ENCODE assay signal across 8 cellular contexts in the genomic region with DNA sequence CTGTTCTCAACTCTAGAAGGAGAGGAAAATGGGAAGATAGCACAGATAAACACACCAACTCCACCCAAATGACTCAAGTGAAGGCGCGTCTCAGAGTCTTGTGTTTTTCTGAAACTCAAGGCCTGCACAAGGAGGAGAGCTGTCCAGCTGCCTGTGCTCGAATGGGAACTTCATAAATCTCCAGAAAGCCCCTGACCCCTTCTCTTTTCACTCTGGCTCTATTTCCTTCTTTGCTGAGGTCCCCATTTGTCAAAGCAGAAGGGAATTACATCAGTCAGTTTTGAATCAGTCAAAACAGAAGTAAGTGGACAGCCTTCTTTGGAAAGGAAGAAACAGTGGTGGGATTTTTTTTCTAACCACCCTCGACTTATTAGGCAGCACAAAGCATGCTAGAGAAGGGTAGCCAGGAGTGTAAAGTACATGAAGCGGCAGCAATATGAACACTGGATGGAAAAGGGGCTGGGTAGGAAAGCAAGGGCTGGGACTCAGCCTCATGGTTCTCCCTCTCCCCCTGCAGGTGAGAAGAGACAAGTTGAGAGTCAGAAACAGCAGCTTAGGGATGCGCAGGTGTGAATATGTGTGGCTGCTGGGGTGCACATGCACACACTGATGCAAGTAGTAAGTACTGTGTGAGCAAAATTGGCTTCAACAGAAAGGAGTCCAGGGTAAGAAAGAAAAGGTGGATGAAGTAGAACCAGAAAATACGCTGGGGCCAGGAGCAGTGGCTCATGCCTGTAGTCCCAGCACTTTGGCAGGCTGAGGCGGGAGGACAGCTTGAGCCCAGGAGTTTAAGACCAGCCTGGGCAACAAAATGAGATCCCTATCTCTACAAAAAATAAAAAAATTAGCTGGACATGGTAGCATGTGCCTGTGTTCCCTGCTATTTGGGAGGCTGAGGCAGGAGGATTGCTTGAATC. TPM values are rescaled to one million over a fixed set of nuclear protein-coding genes. Genes with fewer than 3 reads are reported as not detected.
DNase-seq lines count a peak whose midpoint lies in the region; ATAC-seq and TF ChIP-seq lines count a peak whose summit lies in the region.

No MANE protein-coding gene starts in this region.

- 54 to 59% methylated on average over 8 of the region's 8 CpGs for WGBS in esophagus, 2 donors
- WGBS in spleen, 5 donors = 61 to 75% (median 68%) methylated on average over 8 of the region's 8 CpGs

- no peak overlapping the region for H3K4me3 ChIP-seq in esophagus (ENCODE audit: low read depth in 1 of 2, low read length in 2 of 2)
- no peak overlapping the region for H3K4me3 ChIP-seq in spleen
- no peak overlapping the region for H3K4me3 ChIP-seq in colonic mucosa

- no peak overlapping the region for H3K9ac ChIP-seq in colonic mucosa (ENCODE audit: low read depth in 2 of 2, low read length in 2 of 2)

- H3K27me3 ChIP-seq in esophagus (ENCODE audit: control insufficient read depth in 1 of 2, insufficient read depth in 2 of 2, low read length in 2 of 2) (no peaks in the 10 kb centered on the region), spleen (replicated peaks in 1 of 7) (peaks cover 0 to 44% (median 0%) of the 10 kb centered on the region in 7 donors), colonic mucosa (no peaks in the 10 kb centered on the region)

- H3K9me3 ChIP-seq in esophagus (ENCODE audit: control insufficient read depth in 2 of 2, insufficient read depth in 1 of 2, low read depth in 1 of 2, low read length in 1 of 2) = no peaks in the 10 kb centered on the region
- no peaks in the 10 kb centered on the region for H3K9me3 ChIP-seq in spleen
- H3K9me3 ChIP-seq in colonic mucosa = no peaks in the 10 kb centered on the region

- DNase-seq in ELR (ENCODE audit: low read depth) = peak; percentile 20
- DNase-seq in NCI-H748 (lab: John Stamatoyannopoulos, UW; ENCODE audit: unreplicated experiment) = peak; percentile 16
- DNase-seq in spleen = peak; percentile 31
- no peak for DNase-seq in T1000 (lab: John Stamatoyannopoulos, UW)
- no peak for DNase-seq in colonic mucosa

- ATAC-seq in GM21717 (IDR thresholded peaks at IDR 0.05; ENCODE audit: unreplicated experiment) = peak; percentile 66
- no peak for ATAC-seq in HG03139 (IDR thresholded peaks at IDR 0.05; ENCODE audit: unreplicated experiment)

- intact Hi-C loops in spleen (cut with DNase I; ENCODE audit: low total_unique reads) = no loop called here
- intact Hi-C loops in colonic mucosa (cut with DNase I) = no loop called here

- no peak for TF ChIP-seq CTCF in spleen (IDR thresholded peaks at IDR 0.05 in 8 of 11, conservative IDR thresholded peaks at IDR 0.05 in 3 of 11)
- no peak for TF ChIP-seq CTCF in colonic mucosa (IDR thresholded peaks at IDR 0.05)

- H3K4me1 ChIP-seq in esophagus (ENCODE audit: control insufficient read depth in 2 of 2, insufficient read depth in 2 of 2, low read length in 1 of 2) (peaks cover 0 to 5% of the 10 kb centered on the region in 2 donors), spleen (peaks cover 0 to 5% (median 0%) of the 10 kb centered on the region in 6 donors), colonic mucosa (no peaks in the 10 kb centered on the region)

- peak overlapping the region; percentile 56 to 67 for H3K27ac ChIP-seq in esophagus (ENCODE audit: low read depth in 2 of 2, low read length in 1 of 2)
- H3K27ac ChIP-seq in spleen = no peak overlapping the region
- no peak overlapping the region for H3K27ac ChIP-seq in colonic mucosa

- no peak for TF ChIP-seq POLR2A in spleen (IDR thresholded peaks at IDR 0.05)

- H3K36me3 ChIP-seq in esophagus (ENCODE audit: control insufficient read depth in 2 of 2, insufficient read depth in 2 of 2, low read length in 1 of 2) (no peaks in the 10 kb centered on the region), spleen (no peaks in the 10 kb centered on the region), colonic mucosa (no peaks in the 10 kb centered on the region)

RNA-seq across cellular contexts. Expression of gene MAGEF1, which starts 36.6 kb away (rescaled TPM):
- polyA plus RNA-seq in esophagus (10 to 100 TPM; 25.7 to 27.2 TPM), spleen (10 to 100 TPM; 36.2 to 42.1 (median 38.1) TPM)
- total RNA-seq in spleen (10 to 100 TPM; 16.5 to 22.6 (median 19.0) TPM), colonic mucosa (10 to 100 TPM; 28.3 to 42.6 TPM)

Comparison
In these comparisons a context has a peak if more than half of its experiments do, and no peak if none do; other contexts are left out.
1. DNase-seq: peak in ELR (single experiment), NCI-H748 (single experiment) and spleen (single experiment); none in T1000 (single experiment) and colonic mucosa (single experiment).
2. H3K27ac ChIP-seq: peak in esophagus (2 of 2); none in spleen (0 of 8) and colonic mucosa (single experiment).